ENCODE assay signal across 1 cellular context in the genomic region with DNA sequence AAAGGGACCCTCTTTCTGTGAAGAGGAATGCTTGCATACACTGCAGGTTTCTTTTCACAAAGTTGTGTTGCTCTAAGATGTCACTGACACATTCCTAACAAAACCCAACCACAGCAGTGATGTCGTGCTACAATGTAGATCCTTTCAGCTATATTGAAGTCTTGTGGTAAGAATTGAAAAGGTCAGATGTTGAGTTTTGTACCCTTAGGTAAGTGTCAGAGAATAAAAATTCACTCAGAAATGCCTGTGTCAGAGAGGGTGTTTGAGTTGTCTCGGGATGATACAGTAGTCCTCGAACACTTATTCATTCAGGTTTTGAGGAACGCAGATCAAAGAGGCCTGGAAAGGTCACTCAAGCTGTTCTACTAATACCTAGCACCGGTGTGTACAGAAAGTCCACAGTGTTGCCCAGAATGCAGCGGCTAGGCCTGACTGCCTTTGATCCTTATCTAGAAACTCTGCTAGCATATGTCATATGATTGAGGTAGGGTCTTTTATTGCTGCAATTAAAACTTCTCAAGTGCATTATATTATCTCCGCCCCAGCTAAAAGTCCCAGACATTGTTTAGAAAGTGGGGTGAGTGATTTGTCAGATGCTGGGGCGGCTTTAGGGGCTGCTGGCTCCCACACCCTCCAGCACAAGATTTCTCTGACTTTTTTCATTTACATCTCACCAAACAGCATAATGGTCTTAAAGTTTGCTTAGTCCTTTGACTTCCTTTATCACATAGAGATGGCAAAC.
TF ChIP-seq lines count a peak whose summit lies in the region.

No MANE protein-coding gene starts in this region.

TF ChIP-seq in H1, 55 proteins besides CTCF, POLR2A, EP300 and RAD21:
- TF ChIP-seq GTF2F1 (IDR thresholded peaks at IDR 0.05; ENCODE audit: borderline replicate concordance, low read depth, low read length) (no peak), SP1 (IDR thresholded peaks at IDR 0.05; ENCODE audit: low read depth, low read length) (no peak), SIX5 (IDR thresholded peaks at IDR 0.05; ENCODE audit: low read depth, low read length) (no peak), SIRT6 (IDR thresholded peaks at IDR 0.05; ENCODE audit: low read length) (no peak), YY1 (IDR thresholded peaks at IDR 0.05; ENCODE audit: low read depth, low read length) (no peak), MAFK (IDR thresholded peaks at IDR 0.05; ENCODE audit: low read depth, low read length) (no peak), NRF1 (IDR thresholded peaks at IDR 0.05; ENCODE audit: low read depth, low read length) (no peak), RFX5 (IDR thresholded peaks at IDR 0.05; ENCODE audit: borderline replicate concordance, low read depth, low read length) (no peak)
- TF ChIP-seq, protein P1, sequence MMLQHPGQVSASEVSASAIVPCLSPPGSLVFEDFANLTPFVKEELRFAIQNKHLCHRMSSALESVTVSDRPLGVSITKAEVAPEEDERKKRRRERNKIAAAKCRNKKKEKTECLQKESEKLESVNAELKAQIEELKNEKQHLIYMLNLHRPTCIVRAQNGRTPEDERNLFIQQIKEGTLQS (IDR thresholded peaks at IDR 0.05; ENCODE audit: insufficient read depth, low read depth, low read length), result no peak
TF ChIP-seq in H1: peak in this region for 0.
